Comparison of ENCODE assay signal across 10 cellular contexts in genomic region chr11:43316451-43316850, GRCh38. TPM values are rescaled to one million over a fixed set of nuclear protein-coding genes. Genes with fewer than 3 reads are reported as not detected.
DNase-seq lines count a peak whose midpoint lies in the region; ATAC-seq, FAIRE-seq and TF ChIP-seq lines count a peak whose summit lies in the region.
"Had no signal": no experiment of that assay in that cellular context is flagged by ENCODE, and none has a peak within 500 bp of the region (broad histone marks: within the 10 kb centered on the region; RNA-seq: fewer than 3 reads in every experiment).

No MANE protein-coding gene starts in this region.

- H3K4me1 Mint-ChIP-seq in activated CD8-positive, alpha-beta T cell treated with anti-CD3 and anti-CD28 coated beads, Interleukin-2, amount 10 ng/mL, durations not matched to agents 7 days and 5 days (ENCODE audit: low read depth), result peaks cover 49% of the 10 kb centered on the region
- peaks cover 23% of the 10 kb centered on the region for H3K4me1 Mint-ChIP-seq in memory B cell
- H3K4me1 Mint-ChIP-seq in activated T-helper 2 cell treated with anti-CD3 and anti-CD28 coated beads, Interferon-gamma antibody, Interleukin-2, Interleukin-4, amounts not matched to agents 10 μg/mL and 5 μg/mL and 100 μg/mL, durations not matched to agents 14 hours and 24 hours and 36 hours (ENCODE audit: low read depth), result peaks cover 31% of the 10 kb centered on the region

- H3K9me3 ChIP-seq in kidney (ENCODE audit: control insufficient read depth in 1 of 2, low read length in 2 of 2), result no peaks in the 10 kb centered on the region
- H3K9me3 ChIP-seq: gastrocnemius medialis, spleen had no signal

- no peaks in the 10 kb centered on the region for H3K9me3 Mint-ChIP-seq in activated CD8-positive, alpha-beta T cell treated with anti-CD3 and anti-CD28 coated beads, Interleukin-2, amount 10 ng/mL, durations not matched to agents 7 days and 5 days (ENCODE audit: insufficient read depth)
- H3K9me3 Mint-ChIP-seq in memory B cell, result no peaks in the 10 kb centered on the region
- H3K9me3 Mint-ChIP-seq in activated T-helper 2 cell treated with anti-CD3 and anti-CD28 coated beads, Interferon-gamma antibody, Interleukin-2, Interleukin-4, amounts not matched to agents 10 μg/mL and 5 μg/mL and 100 μg/mL, durations not matched to agents 14 hours and 24 hours and 36 hours, result no peaks in the 10 kb centered on the region

- peaks cover 3 to 8% of the 10 kb centered on the region in 2 donors for H3K4me1 ChIP-seq in kidney (ENCODE audit: control insufficient read depth in 1 of 2, insufficient read depth in 1 of 2, low read depth in 1 of 2, low read length in 2 of 2)

- H3K4me3 Mint-ChIP-seq in activated CD8-positive, alpha-beta T cell treated with anti-CD3 and anti-CD28 coated beads, Interleukin-2, amount 10 ng/mL, durations not matched to agents 7 days and 5 days, result peak overlapping the region; percentile 18
- no peak overlapping the region for H3K4me3 Mint-ChIP-seq in memory B cell
- no peak overlapping the region for H3K4me3 Mint-ChIP-seq in activated T-helper 2 cell treated with anti-CD3 and anti-CD28 coated beads, Interferon-gamma antibody, Interleukin-2, Interleukin-4, amounts not matched to agents 10 μg/mL and 5 μg/mL and 100 μg/mL, durations not matched to agents 14 hours and 24 hours and 36 hours (ENCODE audit: low read depth)

- H3K4me3 ChIP-seq in kidney (ENCODE audit: low read length in 2 of 2), result no peak overlapping the region
- H3K4me3 ChIP-seq: gastrocnemius medialis, spleen had no signal

- H3K36me3 ChIP-seq in kidney (ENCODE audit: control insufficient read depth in 1 of 2, insufficient read depth in 2 of 2, low read length in 2 of 2), result peaks cover under 1 to 5% of the 10 kb centered on the region in 2 donors

- peak overlapping the region; percentile 65 for H3K27ac Mint-ChIP-seq in activated CD8-positive, alpha-beta T cell treated with anti-CD3 and anti-CD28 coated beads, Interleukin-2, amount 10 ng/mL, durations not matched to agents 7 days and 5 days
- peak overlapping the region; percentile 3 for H3K27ac Mint-ChIP-seq in memory B cell
- no peak overlapping the region for H3K27ac Mint-ChIP-seq in activated T-helper 2 cell treated with anti-CD3 and anti-CD28 coated beads, Interferon-gamma antibody, Interleukin-2, Interleukin-4, amounts not matched to agents 10 μg/mL and 5 μg/mL and 100 μg/mL, durations not matched to agents 14 hours and 24 hours and 36 hours

- CTCF ChIA-PET in activated CD8-positive, alpha-beta T cell treated with anti-CD3 and anti-CD28 coated beads, Interleukin-2, amount 10 ng/mL, durations not matched to agents 7 days and 5 days (lab: Charles Lee), result no interaction called here

- no peaks in the 10 kb centered on the region for H3K27me3 Mint-ChIP-seq in activated CD8-positive, alpha-beta T cell treated with anti-CD3 and anti-CD28 coated beads, Interleukin-2, amount 10 ng/mL, durations not matched to agents 7 days and 5 days (ENCODE audit: low read depth)
- H3K27me3 Mint-ChIP-seq in memory B cell, result no peaks in the 10 kb centered on the region
- H3K27me3 Mint-ChIP-seq in activated T-helper 2 cell treated with anti-CD3 and anti-CD28 coated beads, Interferon-gamma antibody, Interleukin-2, Interleukin-4, amounts not matched to agents 10 μg/mL and 5 μg/mL and 100 μg/mL, durations not matched to agents 14 hours and 24 hours and 36 hours (ENCODE audit: low read depth), result no peaks in the 10 kb centered on the region

- H3K27ac ChIP-seq in kidney (ENCODE audit: low read depth in 2 of 2, low read length in 2 of 2), result no peak overlapping the region
- H3K27ac ChIP-seq: gastrocnemius medialis, spleen had no signal

- intact Hi-C loops in activated T-helper 2 cell treated with anti-CD3 and anti-CD28 coated beads, Interferon-gamma antibody, Interleukin-2, Interleukin-4, amounts not matched to agents 10 μg/mL and 5 μg/mL and 100 μg/mL, durations not matched to agents 14 hours and 24 hours and 36 hours (cut with micrococcal nuclease), result loop anchor here (10.0 kb wide), 1 partner anchor 248 kb away; no protein-coding TSS in a partner anchor
- intact Hi-C loops in kidney (cut with DNase I), result no loop called here

- peak; percentile 39 for DNase-seq in DMS79 treated with DMSO at 0.1 percent for 48 hours (lab: John Stamatoyannopoulos, UW)
- peak; percentile 55 for DNase-seq in activated CD8-positive, alpha-beta T cell treated with anti-CD3 and anti-CD28 coated beads, Interleukin-2, amount 10 ng/mL, durations not matched to agents 7 days and 5 days
- DNase-seq in memory B cell (ENCODE audit: low spot score in 2 of 2), result no peak
- no peak for DNase-seq in activated T-helper 2 cell treated with anti-CD3 and anti-CD28 coated beads, Interferon-gamma antibody, Interleukin-2, Interleukin-4, amounts not matched to agents 10 μg/mL and 5 μg/mL and 100 μg/mL, durations not matched to agents 14 hours and 24 hours and 36 hours (ENCODE audit: low spot score)
- no peak for DNase-seq in NCI-H524 (lab: John Stamatoyannopoulos, UW)
- no peak for DNase-seq in kidney
- DNase-seq: gastrocnemius medialis, spleen had no signal

- POLR2A ChIA-PET in activated CD8-positive, alpha-beta T cell treated with anti-CD3 and anti-CD28 coated beads, Interleukin-2, amount 10 ng/mL, durations not matched to agents 7 days and 5 days (lab: Charles Lee), result no interaction called here

- H3K36me3 Mint-ChIP-seq in activated CD8-positive, alpha-beta T cell treated with anti-CD3 and anti-CD28 coated beads, Interleukin-2, amount 10 ng/mL, durations not matched to agents 7 days and 5 days (ENCODE audit: low read depth), result peaks cover 25% of the 10 kb centered on the region
- peaks cover 2% of the 10 kb centered on the region for H3K36me3 Mint-ChIP-seq in memory B cell
- peaks cover 51% of the 10 kb centered on the region for H3K36me3 Mint-ChIP-seq in activated T-helper 2 cell treated with anti-CD3 and anti-CD28 coated beads, Interferon-gamma antibody, Interleukin-2, Interleukin-4, amounts not matched to agents 10 μg/mL and 5 μg/mL and 100 μg/mL, durations not matched to agents 14 hours and 24 hours and 36 hours (ENCODE audit: low read depth)

- TF ChIP-seq CTCF in kidney (IDR thresholded peaks at IDR 0.05; ENCODE audit: borderline replicate concordance, extremely low read depth, insufficient read depth), result no peak

- ATAC-seq in HG03442 (IDR thresholded peaks at IDR 0.05; ENCODE audit: unreplicated experiment) (peak; percentile 19), memory B cell (ENCODE audit: low read depth) (no peak), GM21529 (IDR thresholded peaks at IDR 0.05; ENCODE audit: unreplicated experiment) (no peak)
- peak; percentile 10 for ATAC-seq in activated CD8-positive, alpha-beta T cell treated with anti-CD3 and anti-CD28 coated beads, Interleukin-2, amount 10 ng/mL, durations not matched to agents 7 days and 5 days
- ATAC-seq: gastrocnemius medialis had no signal

- H3K9ac ChIP-seq in kidney (ENCODE audit: low read length in 2 of 2), result no peak overlapping the region

- FAIRE-seq in kidney (lab: Jason Lieb, UNC), result no peak

RNA-seq across cellular contexts. Expression of gene API5, which starts 4.7 kb away (rescaled TPM):
- 100 to 1,000 TPM; 108 to 115 TPM for total RNA-seq in activated CD8-positive, alpha-beta T cell treated with anti-CD3 and anti-CD28 coated beads, Interleukin-2, amount 10 ng/mL, durations not matched to agents 7 days and 5 days
- total RNA-seq in activated T-helper 2 cell treated with anti-CD3 and anti-CD28 coated beads, Interferon-gamma antibody, Interleukin-2, Interleukin-4, amounts not matched to agents 10 μg/mL and 5 μg/mL and 100 μg/mL, durations not matched to agents 14 hours and 24 hours and 36 hours, result 158 and 164 TPM in 2 replicates
- total RNA-seq in kidney, result 89.0 TPM
- 48.5 TPM for polyA plus RNA-seq in kidney (ENCODE audit: insufficient read depth, low read depth, low replicate concordance)

RNA-seq across cellular contexts. Expression of gene TTC17, which starts 42.3 kb away (rescaled TPM):
- 10 to 100 TPM; 56.9 to 60.5 TPM for total RNA-seq in activated CD8-positive, alpha-beta T cell treated with anti-CD3 and anti-CD28 coated beads, Interleukin-2, amount 10 ng/mL, durations not matched to agents 7 days and 5 days
- 63.5 and 76.1 TPM in 2 replicates for total RNA-seq in activated T-helper 2 cell treated with anti-CD3 and anti-CD28 coated beads, Interferon-gamma antibody, Interleukin-2, Interleukin-4, amounts not matched to agents 10 μg/mL and 5 μg/mL and 100 μg/mL, durations not matched to agents 14 hours and 24 hours and 36 hours
- total RNA-seq in kidney, result 76.5 TPM
- polyA plus RNA-seq in kidney (ENCODE audit: insufficient read depth, low read depth, low replicate concordance), result 26.2 TPM

Comparison
In these comparisons a context has a peak if more than half of its experiments do, and no peak if none do; other contexts are left out.
1. DNase-seq: peak in DMS79 treated with DMSO at 0.1 percent for 48 hours (single experiment) and activated CD8-positive, alpha-beta T cell treated with anti-CD3 and anti-CD28 coated beads, Interleukin-2, amount 10 ng/mL, durations not matched to agents 7 days and 5 days (single experiment); none in memory B cell (0 of 2), activated T-helper 2 cell treated with anti-CD3 and anti-CD28 coated beads, Interferon-gamma antibody, Interleukin-2, Interleukin-4, amounts not matched to agents 10 μg/mL and 5 μg/mL and 100 μg/mL, durations not matched to agents 14 hours and 24 hours and 36 hours (single experiment), NCI-H524 (0 of 2) and kidney (single experiment).
2. ATAC-seq: peak in HG03442 (single experiment) and activated CD8-positive, alpha-beta T cell treated with anti-CD3 and anti-CD28 coated beads, Interleukin-2, amount 10 ng/mL, durations not matched to agents 7 days and 5 days (single experiment); none in memory B cell (single experiment) and GM21529 (single experiment).